In genomic region chr11:94401773-94402265, GRCh38 we compare ENCODE assay signal across 15 cellular contexts. TPM values are rescaled to one million over a fixed set of nuclear protein-coding genes. Genes with fewer than 3 reads are reported as not detected.
A peak's percentile ranks its signal among the peaks of the same experiment; 100 is the strongest.
DNase-seq lines count a peak whose midpoint lies in the region; TF ChIP-seq lines count a peak whose summit lies in the region.
"Had no signal": no experiment of that assay in that cellular context is flagged by ENCODE, and none has a peak within 500 bp of the region (broad histone marks: within the 10 kb centered on the region; RNA-seq: fewer than 3 reads in every experiment).

No MANE protein-coding gene starts in this region.

- H3K4me3 Mint-ChIP-seq in neural progenitor cell = peak overlapping the region; percentile 77
- H3K4me3 Mint-ChIP-seq: memory B cell had no signal

- H3K36me3 ChIP-seq in MG63 (no peaks in the 10 kb centered on the region), fibroblast of lung (ENCODE audit: control insufficient read depth, insufficient read depth, low read length) (no peaks in the 10 kb centered on the region), neural progenitor cell (no peaks in the 10 kb centered on the region)

- peaks cover 30% of the 10 kb centered on the region for H3K27me3 Mint-ChIP-seq in neural progenitor cell (ENCODE audit: insufficient read depth, low read depth)

- peaks cover 42% of the 10 kb centered on the region for H3K27me3 ChIP-seq in AG04450 (ENCODE audit: control insufficient read depth, insufficient read depth, low read length)
- H3K27me3 ChIP-seq in MG63 = peaks cover 24% of the 10 kb centered on the region
- H3K27me3 ChIP-seq in fibroblast of lung (ENCODE audit: control insufficient read depth, insufficient read depth, low read length) = peaks cover 32% of the 10 kb centered on the region
- H3K27me3 ChIP-seq in neural progenitor cell = peaks cover 48% of the 10 kb centered on the region

- peaks cover 11% of the 10 kb centered on the region for H3K4me1 Mint-ChIP-seq in neural progenitor cell

- no peak overlapping the region for H3K27ac Mint-ChIP-seq in neural progenitor cell
- H3K27ac Mint-ChIP-seq: memory B cell had no signal

- CTCF ChIA-PET in AG04450 (lab: Charles Lee) = interaction anchor here (0.7 to 0.9 kb wide), 2 partner anchors 16 to 231 kb away, joined by 3 to 4 read pairs; no protein-coding TSS in a partner anchor

- H2AFZ ChIP-seq in fibroblast of lung (ENCODE audit: low read length) (no peak overlapping the region), neural progenitor cell (replicated peaks) (peak overlapping the region; percentile 80)

- POLR2A ChIA-PET in AG04450 (lab: Yijun Ruan, JAX) = no interaction called here

- peaks cover 5% of the 10 kb centered on the region for H3K9me3 Mint-ChIP-seq in neural progenitor cell

- H3K9me3 ChIP-seq in AG04450 (ENCODE audit: control insufficient read depth, insufficient read depth, low read length) (no peaks in the 10 kb centered on the region; the same call in 1 of the 2 replicates), MG63 (no peaks in the 10 kb centered on the region), fibroblast of lung (ENCODE audit: control insufficient read depth, insufficient read depth, low read depth, low read length) (no peaks in the 10 kb centered on the region), neural progenitor cell (ENCODE audit: low read depth) (no peaks in the 10 kb centered on the region)

- no peak overlapping the region for H3K9ac ChIP-seq in fibroblast of lung (ENCODE audit: insufficient read depth, low read length)
- no peak overlapping the region for H3K9ac ChIP-seq in neural progenitor cell

- H3F3A ChIP-seq in neural progenitor cell (ENCODE audit: low read depth) = peaks cover 12% of the 10 kb centered on the region

- H3K4me1 ChIP-seq in fibroblast of lung (ENCODE audit: control insufficient read depth, extremely low read depth, insufficient read depth, low read length) (no peaks in the 10 kb centered on the region), neural progenitor cell (peaks cover 7% of the 10 kb centered on the region)

- H3K27ac ChIP-seq in AG04450 (ENCODE audit: low read depth, low read length) (no peak overlapping the region), fibroblast of lung (ENCODE audit: insufficient read depth, low read length) (no peak overlapping the region), neural progenitor cell (no peak overlapping the region)
- H3K27ac ChIP-seq: C4-2B had no signal

- DNase-seq in AG04450 (ENCODE audit: low read depth, low spot score) (no peak), MG63 (no peak), fibroblast of lung (ENCODE audit: low read depth in 2 of 2) (no peak), neural progenitor cell (ENCODE audit: low spot score) (peak; percentile 67), NCI-H2196 treated with DMSO at 0.1 percent for 48 hours (lab: John Stamatoyannopoulos, UW; ENCODE audit: unreplicated experiment) (no peak), NCI-H2107 (lab: John Stamatoyannopoulos, UW) (no peak), DMS79 (lab: John Stamatoyannopoulos, UW) (no peak), GOT3 (lab: John Stamatoyannopoulos, UW) (no peak)
- DNase-seq: activated CD4-positive, CD25-positive, alpha-beta regulatory T cell; foreskin melanocyte; MV-4-11; small intestine had no signal

- H3K4me2 ChIP-seq in fibroblast of lung (ENCODE audit: extremely low read depth, insufficient read depth, low read length) = peak overlapping the region; percentile 76
- peak overlapping the region; percentile 96 for H3K4me2 ChIP-seq in neural progenitor cell

- H3K4me3 ChIP-seq in AG04450 (ENCODE audit: low read depth, low read length) = peak overlapping the region; percentile 58
- peak overlapping the region; percentile 27 for H3K4me3 ChIP-seq in MG63
- peak overlapping the region; percentile 11 to 52 (median 32) for H3K4me3 ChIP-seq in fibroblast of lung (replicated peaks in 1 of 4; ENCODE audit: control extremely low read depth in 1 of 4, insufficient read depth in 1 of 4, low read depth in 3 of 4, low read length in 4 of 4)
- peak overlapping the region; percentile 54 for H3K4me3 ChIP-seq in neural progenitor cell

- H3K79me2 ChIP-seq in fibroblast of lung (ENCODE audit: control insufficient read depth, insufficient read depth, low read length) = no peaks in the 10 kb centered on the region
- H3K79me2 ChIP-seq in neural progenitor cell (ENCODE audit: low read depth) = no peaks in the 10 kb centered on the region

- no peak for TF ChIP-seq CTCF in AG04450 (IDR thresholded peaks at IDR 0.05; ENCODE audit: low read depth, low read length)
- TF ChIP-seq CTCF in fibroblast of lung (conservative IDR thresholded peaks at IDR 0.05 in 1 of 2, IDR thresholded peaks at IDR 0.05 in 1 of 2; ENCODE audit: low read depth in 1 of 2, low read length in 2 of 2) = no peak
- no peak for TF ChIP-seq CTCF in neural progenitor cell (IDR thresholded peaks at IDR 0.05)

- no peaks in the 10 kb centered on the region for H4K20me1 ChIP-seq in fibroblast of lung (ENCODE audit: control insufficient read depth, extremely low read depth, insufficient read depth, low read length)
- H4K20me1 ChIP-seq in neural progenitor cell (ENCODE audit: low read depth) = no peaks in the 10 kb centered on the region

- no peaks in the 10 kb centered on the region for H3K36me3 Mint-ChIP-seq in neural progenitor cell

RNA-seq across cellular contexts. Expression of gene GPR83, which starts 0.6 kb away (rescaled TPM):
- polyA plus RNA-seq in AG04450 (2011; rRNA removed) (0.02 and 0.04 TPM in 2 replicates), fibroblast of lung (0.03 and 0.05 TPM in 2 replicates)
- 0.13 TPM in 1 of 2 replicates, not detected in the other for polyA minus RNA-seq in AG04450 (2011; rRNA and poly(A)+ RNA removed)
- total RNA-seq in MG63 (2014; rRNA removed; shearing (Covaris generic); ENCODE audit: low replicate concordance) = not detected in 2 replicates
- total RNA-seq in fibroblast of lung (not detected in 2 replicates), neural progenitor cell (ENCODE audit: low replicate concordance) (0.03 TPM in 1 of 2 replicates, not detected in the other)
- polyA plus RNA-seq in fibroblast of lung (2012) = not detected in 2 replicates
- not detected in 2 replicates for polyA minus RNA-seq in fibroblast of lung (ENCODE audit: low replicate concordance)
- total RNA-seq: SK-MEL-5 had no signal
